1 cellular context compared by ENCODE assay signal in genomic region chr20:2663887-2664719, GRCh38.
TF ChIP-seq lines count a peak whose summit lies in the region.

TSS of gene IDH3B (minus strand) at chr20:2664216. CDS start at chr20:2664188, 28 bp downstream.

TF ChIP-seq in HepG2, 621 proteins besides CTCF, POLR2A, EP300 and RAD21 (continued from another document and continues in another):
- TF ChIP-seq MXD1 (CRISPR knock-in tag; IDR thresholded peaks at IDR 0.05) (peak; percentile 80), ZNF546 (CRISPR knock-in tag; conservative IDR thresholded peaks at IDR 0.05) (no peak; the same call in 1 of the 2 replicates), HMG20B (CRISPR knock-in tag; conservative IDR thresholded peaks at IDR 0.05) (no peak; the same call in 1 of the 2 replicates), FOXO1 (CRISPR knock-in tag; IDR thresholded peaks at IDR 0.05) (peak; percentile 83), GZF1 (CRISPR knock-in tag; IDR thresholded peaks at IDR 0.05) (peak; percentile 79; the same call in 1 of the 2 replicates), ETV6 (CRISPR knock-in tag; conservative IDR thresholded peaks at IDR 0.05) (peak; percentile 83), RBM39 (IDR thresholded peaks at IDR 0.05; ENCODE audit: low read depth, low read length, poor library complexity, severe bottlenecking) (no peak), SRY (CRISPR knock-in tag; IDR thresholded peaks at IDR 0.05) (peak; percentile 96; the same call in 1 of the 2 replicates), XRCC5 (optimal IDR thresholded peaks at IDR 0.05; ENCODE audit: low read length) (peak; percentile 60), ZNF253 (CRISPR knock-in tag; IDR thresholded peaks at IDR 0.05; ENCODE audit: borderline replicate concordance) (no peak), KDM4B (CRISPR knock-in tag; IDR thresholded peaks at IDR 0.05) (peak; percentile 92; the same call in 1 of the 2 replicates), BRD4 (CRISPR knock-in tag; IDR thresholded peaks at IDR 0.05) (peak; percentile 96), ZNF672 (CRISPR knock-in tag; IDR thresholded peaks at IDR 0.05) (no peak), PITX1 (CRISPR knock-in tag; IDR thresholded peaks at IDR 0.05) (peak; percentile 75), ZFP1 (CRISPR knock-in tag; IDR thresholded peaks at IDR 0.05) (0 out of 2 replicates have a peak, but pooled peaks have one; percentile 77), TERF1 (CRISPR knock-in tag; IDR thresholded peaks at IDR 0.05) (no peak), SYNCRIP (IDR thresholded peaks at IDR 0.05; ENCODE audit: insufficient read depth, low read depth, low read length) (no peak), ELF3 (CRISPR knock-in tag; IDR thresholded peaks at IDR 0.05) (peak; percentile 100), RXRA (CRISPR knock-in tag; IDR thresholded peaks at IDR 0.05) (peak; percentile 89), CBX5 (CRISPR knock-in tag; IDR thresholded peaks at IDR 0.05; ENCODE audit: borderline replicate concordance) (peak; percentile 99), ZNF281 (CRISPR knock-in tag; IDR thresholded peaks at IDR 0.05; ENCODE audit: borderline replicate concordance) (peak; percentile 40; the same call in 1 of the 2 replicates), ZNF816 (CRISPR knock-in tag; IDR thresholded peaks at IDR 0.05; ENCODE audit: borderline replicate concordance) (no peak), ZBTB10 (CRISPR knock-in tag; IDR thresholded peaks at IDR 0.05; ENCODE audit: borderline replicate concordance) (0 out of 2 replicates have a peak, but pooled peaks have one; percentile 26), ZFP62 (CRISPR knock-in tag; IDR thresholded peaks at IDR 0.05) (peak; percentile 84; the same call in 1 of the 2 replicates), ETV5 (CRISPR knock-in tag; IDR thresholded peaks at IDR 0.05; ENCODE audit: borderline replicate concordance) (peak; percentile 99), ZFAT (CRISPR knock-in tag; conservative IDR thresholded peaks at IDR 0.05) (no peak), SETDB1 (CRISPR knock-in tag; IDR thresholded peaks at IDR 0.05; ENCODE audit: borderline replicate concordance) (no peak), HOXD1 (CRISPR knock-in tag; IDR thresholded peaks at IDR 0.05) (peak; percentile 78), ZNF772 (CRISPR knock-in tag; IDR thresholded peaks at IDR 0.05) (peak; percentile 69; the same call in 1 of the 2 replicates), ZNF260 (CRISPR knock-in tag; IDR thresholded peaks at IDR 0.05; ENCODE audit: borderline replicate concordance, low read depth) (no peak), SATB2 (CRISPR knock-in tag; IDR thresholded peaks at IDR 0.05) (0 out of 2 replicates have a peak, but pooled peaks have one; percentile 62), YY1 (IDR thresholded peaks at IDR 0.05; ENCODE audit: insufficient read depth, insufficient replicate concordance, low read depth, low read length) (peak; percentile 99), BORCS8-MEF2B (CRISPR knock-in tag; IDR thresholded peaks at IDR 0.05) (peak; percentile 96; the same call in 1 of the 2 replicates)
- TF ChIP-seq, protein P1, sequence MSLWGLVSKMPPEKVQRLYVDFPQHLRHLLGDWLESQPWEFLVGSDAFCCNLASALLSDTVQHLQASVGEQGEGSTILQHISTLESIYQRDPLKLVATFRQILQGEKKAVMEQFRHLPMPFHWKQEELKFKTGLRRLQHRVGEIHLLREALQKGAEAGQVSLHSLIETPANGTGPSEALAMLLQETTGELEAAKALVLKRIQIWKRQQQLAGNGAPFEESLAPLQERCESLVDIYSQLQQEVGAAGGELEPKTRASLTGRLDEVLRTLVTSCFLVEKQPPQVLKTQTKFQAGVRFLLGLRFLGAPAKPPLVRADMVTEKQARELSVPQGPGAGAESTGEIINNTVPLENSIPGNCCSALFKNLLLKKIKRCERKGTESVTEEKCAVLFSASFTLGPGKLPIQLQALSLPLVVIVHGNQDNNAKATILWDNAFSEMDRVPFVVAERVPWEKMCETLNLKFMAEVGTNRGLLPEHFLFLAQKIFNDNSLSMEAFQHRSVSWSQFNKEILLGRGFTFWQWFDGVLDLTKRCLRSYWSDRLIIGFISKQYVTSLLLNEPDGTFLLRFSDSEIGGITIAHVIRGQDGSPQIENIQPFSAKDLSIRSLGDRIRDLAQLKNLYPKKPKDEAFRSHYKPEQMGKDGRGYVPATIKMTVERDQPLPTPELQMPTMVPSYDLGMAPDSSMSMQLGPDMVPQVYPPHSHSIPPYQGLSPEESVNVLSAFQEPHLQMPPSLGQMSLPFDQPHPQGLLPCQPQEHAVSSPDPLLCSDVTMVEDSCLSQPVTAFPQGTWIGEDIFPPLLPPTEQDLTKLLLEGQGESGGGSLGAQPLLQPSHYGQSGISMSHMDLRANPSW (CRISPR knock-in tag; IDR thresholded peaks at IDR 0.05; ENCODE audit: borderline replicate concordance) = no peak
- TF ChIP-seq, protein P2, sequence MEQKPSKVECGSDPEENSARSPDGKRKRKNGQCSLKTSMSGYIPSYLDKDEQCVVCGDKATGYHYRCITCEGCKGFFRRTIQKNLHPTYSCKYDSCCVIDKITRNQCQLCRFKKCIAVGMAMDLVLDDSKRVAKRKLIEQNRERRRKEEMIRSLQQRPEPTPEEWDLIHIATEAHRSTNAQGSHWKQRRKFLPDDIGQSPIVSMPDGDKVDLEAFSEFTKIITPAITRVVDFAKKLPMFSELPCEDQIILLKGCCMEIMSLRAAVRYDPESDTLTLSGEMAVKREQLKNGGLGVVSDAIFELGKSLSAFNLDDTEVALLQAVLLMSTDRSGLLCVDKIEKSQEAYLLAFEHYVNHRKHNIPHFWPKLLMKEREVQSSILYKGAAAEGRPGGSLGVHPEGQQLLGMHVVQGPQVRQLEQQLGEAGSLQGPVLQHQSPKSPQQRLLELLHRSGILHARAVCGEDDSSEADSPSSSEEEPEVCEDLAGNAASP (CRISPR knock-in tag; IDR thresholded peaks at IDR 0.05; ENCODE audit: borderline replicate concordance) = peak; percentile 86
- TF ChIP-seq, protein P3, sequence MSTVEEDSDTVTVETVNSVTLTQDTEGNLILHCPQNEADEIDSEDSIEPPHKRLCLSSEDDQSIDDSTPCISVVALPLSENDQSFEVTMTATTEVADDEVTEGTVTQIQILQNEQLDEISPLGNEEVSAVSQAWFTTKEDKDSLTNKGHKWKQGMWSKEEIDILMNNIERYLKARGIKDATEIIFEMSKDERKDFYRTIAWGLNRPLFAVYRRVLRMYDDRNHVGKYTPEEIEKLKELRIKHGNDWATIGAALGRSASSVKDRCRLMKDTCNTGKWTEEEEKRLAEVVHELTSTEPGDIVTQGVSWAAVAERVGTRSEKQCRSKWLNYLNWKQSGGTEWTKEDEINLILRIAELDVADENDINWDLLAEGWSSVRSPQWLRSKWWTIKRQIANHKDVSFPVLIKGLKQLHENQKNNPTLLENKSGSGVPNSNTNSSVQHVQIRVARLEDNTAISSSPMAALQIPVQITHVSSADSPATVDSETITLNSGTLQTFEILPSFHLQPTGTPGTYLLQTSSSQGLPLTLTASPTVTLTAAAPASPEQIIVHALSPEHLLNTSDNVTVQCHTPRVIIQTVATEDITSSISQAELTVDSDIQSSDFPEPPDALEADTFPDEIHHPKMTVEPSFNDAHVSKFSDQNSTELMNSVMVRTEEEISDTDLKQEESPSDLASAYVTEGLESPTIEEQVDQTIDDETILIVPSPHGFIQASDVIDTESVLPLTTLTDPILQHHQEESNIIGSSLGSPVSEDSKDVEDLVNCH (CRISPR knock-in tag; IDR thresholded peaks at IDR 0.05) = no peak
- TF ChIP-seq, protein P4, sequence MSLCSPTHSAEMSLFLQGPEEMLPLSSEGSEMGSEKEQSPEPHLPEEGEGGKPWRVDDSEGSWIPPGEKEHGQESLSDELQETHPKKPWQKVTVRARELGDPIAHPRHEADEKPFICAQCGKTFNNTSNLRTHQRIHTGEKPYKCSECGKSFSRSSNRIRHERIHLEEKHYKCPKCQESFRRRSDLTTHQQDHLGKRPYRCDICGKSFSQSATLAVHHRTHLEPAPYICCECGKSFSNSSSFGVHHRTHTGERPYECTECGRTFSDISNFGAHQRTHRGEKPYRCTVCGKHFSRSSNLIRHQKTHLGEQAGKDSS (CRISPR knock-in tag; IDR thresholded peaks at IDR 0.05; ENCODE audit: borderline replicate concordance, low read depth) = peak; percentile 94
- TF ChIP-seq, protein P5, sequence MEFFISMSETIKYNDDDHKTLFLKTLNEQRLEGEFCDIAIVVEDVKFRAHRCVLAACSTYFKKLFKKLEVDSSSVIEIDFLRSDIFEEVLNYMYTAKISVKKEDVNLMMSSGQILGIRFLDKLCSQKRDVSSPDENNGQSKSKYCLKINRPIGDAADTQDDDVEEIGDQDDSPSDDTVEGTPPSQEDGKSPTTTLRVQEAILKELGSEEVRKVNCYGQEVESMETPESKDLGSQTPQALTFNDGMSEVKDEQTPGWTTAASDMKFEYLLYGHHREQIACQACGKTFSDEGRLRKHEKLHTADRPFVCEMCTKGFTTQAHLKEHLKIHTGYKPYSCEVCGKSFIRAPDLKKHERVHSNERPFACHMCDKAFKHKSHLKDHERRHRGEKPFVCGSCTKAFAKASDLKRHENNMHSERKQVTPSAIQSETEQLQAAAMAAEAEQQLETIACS (CRISPR knock-in tag; IDR thresholded peaks at IDR 0.05) = peak; percentile 61
- TF ChIP-seq, protein P6, sequence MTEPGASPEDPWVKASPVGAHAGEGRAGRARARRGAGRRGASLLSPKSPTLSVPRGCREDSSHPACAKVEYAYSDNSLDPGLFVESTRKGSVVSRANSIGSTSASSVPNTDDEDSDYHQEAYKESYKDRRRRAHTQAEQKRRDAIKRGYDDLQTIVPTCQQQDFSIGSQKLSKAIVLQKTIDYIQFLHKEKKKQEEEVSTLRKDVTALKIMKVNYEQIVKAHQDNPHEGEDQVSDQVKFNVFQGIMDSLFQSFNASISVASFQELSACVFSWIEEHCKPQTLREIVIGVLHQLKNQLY (CRISPR knock-in tag; IDR thresholded peaks at IDR 0.05) = peak; percentile 66
- TF ChIP-seq, protein P7, sequence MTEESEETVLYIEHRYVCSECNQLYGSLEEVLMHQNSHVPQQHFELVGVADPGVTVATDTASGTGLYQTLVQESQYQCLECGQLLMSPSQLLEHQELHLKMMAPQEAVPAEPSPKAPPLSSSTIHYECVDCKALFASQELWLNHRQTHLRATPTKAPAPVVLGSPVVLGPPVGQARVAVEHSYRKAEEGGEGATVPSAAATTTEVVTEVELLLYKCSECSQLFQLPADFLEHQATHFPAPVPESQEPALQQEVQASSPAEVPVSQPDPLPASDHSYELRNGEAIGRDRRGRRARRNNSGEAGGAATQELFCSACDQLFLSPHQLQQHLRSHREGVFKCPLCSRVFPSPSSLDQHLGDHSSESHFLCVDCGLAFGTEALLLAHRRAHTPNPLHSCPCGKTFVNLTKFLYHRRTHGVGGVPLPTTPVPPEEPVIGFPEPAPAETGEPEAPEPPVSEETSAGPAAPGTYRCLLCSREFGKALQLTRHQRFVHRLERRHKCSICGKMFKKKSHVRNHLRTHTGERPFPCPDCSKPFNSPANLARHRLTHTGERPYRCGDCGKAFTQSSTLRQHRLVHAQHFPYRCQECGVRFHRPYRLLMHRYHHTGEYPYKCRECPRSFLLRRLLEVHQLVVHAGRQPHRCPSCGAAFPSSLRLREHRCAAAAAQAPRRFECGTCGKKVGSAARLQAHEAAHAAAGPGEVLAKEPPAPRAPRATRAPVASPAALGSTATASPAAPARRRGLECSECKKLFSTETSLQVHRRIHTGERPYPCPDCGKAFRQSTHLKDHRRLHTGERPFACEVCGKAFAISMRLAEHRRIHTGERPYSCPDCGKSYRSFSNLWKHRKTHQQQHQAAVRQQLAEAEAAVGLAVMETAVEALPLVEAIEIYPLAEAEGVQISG (CRISPR knock-in tag; IDR thresholded peaks at IDR 0.05) = peak; percentile 98
